In the genomic region with DNA sequence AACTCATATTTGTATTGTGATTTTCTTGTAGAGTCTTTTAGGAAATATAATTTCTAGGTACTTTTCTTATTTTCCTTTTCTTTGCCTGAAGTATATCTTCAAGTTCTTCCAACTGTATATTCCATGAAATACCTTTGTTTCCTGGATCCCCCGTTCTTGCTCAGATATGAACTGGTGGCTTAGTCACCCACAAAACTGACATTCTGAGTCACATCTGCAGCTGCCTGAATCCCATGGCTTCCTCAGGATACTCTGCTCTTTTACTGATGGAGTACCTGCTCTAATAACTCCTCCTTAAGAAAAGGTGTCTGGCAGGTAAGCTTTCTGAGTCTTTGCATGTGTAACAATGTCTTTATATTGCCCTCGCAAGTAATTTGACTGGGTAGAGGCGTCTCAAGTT, we compare ENCODE assay signal across 1 cellular context.
A peak's percentile ranks its signal among the peaks of the same experiment; 100 is the strongest.
TF ChIP-seq lines count a peak whose summit lies in the region.

No MANE protein-coding gene starts in this region.

TF ChIP-seq in IMR-90, 13 proteins besides CTCF, POLR2A, EP300 and RAD21:
- 0 out of 2 replicates have a peak, but pooled peaks have one; percentile 20 for TF ChIP-seq FOS (IDR thresholded peaks at IDR 0.05; ENCODE audit: low read depth, low read length)
